In the genomic region with DNA sequence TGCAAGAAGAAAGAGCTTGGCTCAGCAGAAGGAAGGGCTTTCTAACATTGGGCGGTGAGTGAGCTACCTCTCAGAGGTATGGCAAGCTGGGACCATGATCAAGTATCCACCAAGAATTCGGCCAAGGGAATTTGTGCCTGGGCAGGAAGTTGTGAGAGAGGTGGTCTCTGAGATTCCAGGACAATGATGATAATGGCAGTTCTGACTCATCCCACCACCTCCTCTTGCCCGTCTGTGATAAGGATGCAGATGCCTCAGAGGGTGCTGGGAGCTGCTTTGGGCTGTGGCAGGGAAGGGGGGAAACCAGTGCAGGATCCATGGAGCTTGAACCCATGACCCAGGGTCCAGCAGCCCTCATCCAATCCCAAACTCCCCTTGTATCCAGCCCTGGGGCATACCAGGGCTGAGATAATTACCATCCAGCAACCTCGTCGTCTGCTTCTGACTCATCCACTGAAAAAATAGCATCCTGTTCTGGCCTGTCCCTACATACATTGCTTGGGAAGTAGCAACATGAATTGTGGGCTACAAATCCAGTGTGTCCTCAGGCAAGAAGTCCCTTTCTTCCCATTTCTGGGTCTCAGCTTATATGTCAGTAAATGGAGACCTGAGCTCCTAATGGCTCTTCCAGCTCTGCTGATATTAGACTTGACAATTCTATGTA, we compare ENCODE assay signal across 13 cellular contexts. TPM values are rescaled to one million over a fixed set of nuclear protein-coding genes. Genes with fewer than 3 reads are reported as not detected.
DNase-seq lines count a peak whose midpoint lies in the region; ATAC-seq and TF ChIP-seq lines count a peak whose summit lies in the region.
"Had no signal": no experiment of that assay in that cellular context is flagged by ENCODE, and none has a peak within 500 bp of the region (broad histone marks: within the 10 kb centered on the region; RNA-seq: fewer than 3 reads in every experiment).

No MANE protein-coding gene starts in this region.

- H3K4me3 ChIP-seq in BE2C (ENCODE audit: low read depth, low read length), result 0 out of 2 replicates have a peak overlapping the region, but pooled peaks have one; percentile 19
- no peak overlapping the region for H3K4me3 ChIP-seq in PC-9
- H3K4me3 ChIP-seq: esophagus squamous epithelium, Peyer's patch had no signal

- H3F3A ChIP-seq in PC-9 (ENCODE audit: insufficient read depth, low read depth), result no peaks in the 10 kb centered on the region

- H3K36me3 Mint-ChIP-seq in HFFc6 (ENCODE audit: low read depth) (peaks cover 7% of the 10 kb centered on the region), T-helper 17 cell (ENCODE audit: low read depth) (no peaks in the 10 kb centered on the region)

- ATAC-seq in T-helper 17 cell (no peak), GM21367 (IDR thresholded peaks at IDR 0.05; ENCODE audit: unreplicated experiment) (no peak)

- H3K27me3 ChIP-seq in BE2C (no peaks in the 10 kb centered on the region), PC-9 (ENCODE audit: insufficient read depth, low read depth) (peaks cover 15% of the 10 kb centered on the region; the same call in 1 of the 2 replicates)
- H3K27me3 ChIP-seq: Peyer's patch had no signal

- peaks cover 62% of the 10 kb centered on the region for H3K4me1 Mint-ChIP-seq in HFFc6 (ENCODE audit: low read depth)
- peaks cover 9% of the 10 kb centered on the region for H3K4me1 Mint-ChIP-seq in T-helper 17 cell

- no peak for TF ChIP-seq CTCF in BE2C (IDR thresholded peaks at IDR 0.05; ENCODE audit: low read depth, low read length)
- no peak for TF ChIP-seq CTCF in HFFc6 (IDR thresholded peaks at IDR 0.05)
- TF ChIP-seq CTCF in PC-9 (conservative IDR thresholded peaks at IDR 0.05), result no peak

- H3K9me3 Mint-ChIP-seq in HFFc6, result peaks cover 5% of the 10 kb centered on the region; the same call in 1 of the 2 replicates

- H3K9me3 ChIP-seq in BE2C (no peaks in the 10 kb centered on the region), T-helper 17 cell (ENCODE audit: control insufficient read depth, low read length, poor library complexity, severe bottlenecking) (no peaks in the 10 kb centered on the region), PC-9 (ENCODE audit: insufficient read depth, low read depth) (peaks cover 12% of the 10 kb centered on the region)

- H3K27ac Mint-ChIP-seq in HFFc6, result peak overlapping the region; percentile 98
- peak overlapping the region; percentile 27 for H3K27ac Mint-ChIP-seq in T-helper 17 cell

- no peaks in the 10 kb centered on the region for H3K9me2 ChIP-seq in PC-9 (ENCODE audit: insufficient read depth)

- H3K36me3 ChIP-seq in BE2C (no peaks in the 10 kb centered on the region), PC-9 (ENCODE audit: low read depth) (no peaks in the 10 kb centered on the region)
- H3K36me3 ChIP-seq: esophagus squamous epithelium, Peyer's patch had no signal

- no peaks in the 10 kb centered on the region for H4K20me1 ChIP-seq in PC-9 (ENCODE audit: insufficient read depth)

- no peaks in the 10 kb centered on the region for H3K79me2 ChIP-seq in PC-9 (ENCODE audit: low read depth)

- H3K4me1 ChIP-seq in BE2C (no peaks in the 10 kb centered on the region), PC-9 (replicated peaks; ENCODE audit: insufficient read depth) (peaks cover 9% of the 10 kb centered on the region; the same call in 1 of the 2 replicates)
- H3K4me1 ChIP-seq: Peyer's patch had no signal

- BruUV-seq in PC-9 (replicated peaks; lab: Mats Ljungman, UMichigan), result no TSS peak

- CTCF ChIA-PET in PC-9 (lab: Charles Lee), result no interaction called here

- DNase-seq in BE2C (peak; percentile 29), HFFc6 (peak; percentile 88), T-helper 17 cell (no peak), foreskin melanocyte (peak; percentile 45), ureter (ENCODE audit: low spot score) (no peak), PC-9 (no peak), middle frontal gyrus (ENCODE audit: extremely low spot score, low spot score) (no peak)
- DNase-seq: aorta, esophagus squamous epithelium, NCI-H2029 treated with DMSO at 0.1 percent for 48 hours had no signal

- H3K27ac ChIP-seq in PC-9, result no peak overlapping the region
- H3K27ac ChIP-seq: esophagus squamous epithelium, Peyer's patch had no signal

- H3K4me3 Mint-ChIP-seq in HFFc6 (peak overlapping the region; percentile 83), T-helper 17 cell (no peak overlapping the region)

- POLR2A ChIA-PET in PC-9 (lab: Charles Lee; ENCODE audit: unreplicated experiment), result no interaction called here

- peaks cover 3% of the 10 kb centered on the region for H3K27me3 Mint-ChIP-seq in HFFc6 (ENCODE audit: insufficient read depth)
- no peaks in the 10 kb centered on the region for H3K27me3 Mint-ChIP-seq in T-helper 17 cell

- no peak overlapping the region for H2AFZ ChIP-seq in PC-9

- intact Hi-C loops in PC-9 (cut with micrococcal nuclease; ENCODE audit: unreplicated experiment), result no loop called here

- no peak overlapping the region for H3K4me2 ChIP-seq in PC-9

RNA-seq across cellular contexts. Expression of a gene that starts 5.9 kb away (rescaled TPM):
- polyA plus RNA-seq in BE2C (2012; ENCODE audit: insufficient read depth, insufficient read length, low read depth), result not detected
- not detected for total RNA-seq in HFFc6 (2021; fragmentation: NEBNext Ultra II Directional; extraction: Animal tissue kit (Norgen Biotek cat#: 25700))
- not detected for total RNA-seq in T-helper 17 cell
- not detected for total RNA-seq in ureter
- total RNA-seq in PC-9 (2021), result not detected in 2 replicates
- total RNA-seq: aorta, esophagus squamous epithelium, kidney epithelial cell, Peyer's patch had no signal
- polyA plus RNA-seq: aorta had no signal

Comparison
In these comparisons a context has a peak if more than half of its experiments do, and no peak if none do; other contexts are left out.
1. DNase-seq: peak in BE2C (single experiment), HFFc6 (single experiment) and foreskin melanocyte (single experiment); none in T-helper 17 cell (0 of 3), ureter (single experiment), PC-9 (0 of 2) and middle frontal gyrus (single experiment).